30 cellular contexts compared by ENCODE assay signal in genomic region chr4:164550989-164551712, GRCh38.
"Had no signal": no experiment of that assay in that cellular context is flagged by ENCODE, and none has a peak within 500 bp of the region (broad histone marks: within the 10 kb centered on the region; RNA-seq: fewer than 3 reads in every experiment).

No MANE protein-coding gene starts in this region.

- H3K36me3 ChIP-seq: breast epithelium, MG63, SJCRH30 had no signal

- H3K27ac ChIP-seq: body of pancreas, breast epithelium, SJCRH30 had no signal

- H3K4me3 ChIP-seq: body of pancreas, breast epithelium, MG63, SJCRH30 had no signal

- H3K9ac ChIP-seq: SK-N-SH had no signal

- DNase-seq: activated CD4-positive, alpha-beta T cell treated with anti-CD3 and anti-CD28 coated beads for 36 hours; activated CD4-positive, alpha-beta T cell treated with anti-CD3 and anti-CD28 coated beads, Interleukin-2, amount 10 ng/mL, durations not matched to agents 7 days and 5 days; activated CD4-positive, alpha-beta T cell treated with anti-CD3 and anti-CD28 coated beads, Interleukin-2, amount 50 U/mL, for 48 hours; activated CD8-positive, alpha-beta T cell treated with anti-CD3 and anti-CD28 coated beads, Interleukin-2, amount 10 ng/mL, durations not matched to agents 7 days and 5 days; activated gamma-delta T cell; activated naive CD4-positive, alpha-beta T cell treated with Interleukin-2 at 50 U/mL for 16 hours; activated naive CD8-positive, alpha-beta T cell treated with anti-CD3 and anti-CD28 coated beads, Interleukin-2, amount 10 ng/mL, durations not matched to agents 7 days and 5 days; activated T-cell treated with anti-CD3 and anti-CD28 coated beads, Interleukin-2, amount 50 U/mL, for 24 hours; amygdala; body of pancreas; Kasumi-1; MG63; MV-4-11; NCI-H1092; NCI-H1436 treated with DMSO at 0.1 percent for 48 hours; NCI-H1694 treated with DMSO at 0.1 percent for 48 hours; NCI-H2029 treated with DMSO at 0.1 percent for 48 hours; NCI-H2107; NCI-H2171; NCI-H446; NCI-H510A treated with DMSO at 0.1 percent for 48 hours; NCI-H526 treated with DMSO at 0.1 percent for 48 hours; NCI-H82; SHP77; SJCRH30; SK-N-SH had no signal

- H3K4me1 ChIP-seq: body of pancreas, breast epithelium, SJCRH30 had no signal

- H3K27me3 ChIP-seq: body of pancreas, breast epithelium, MG63, SJCRH30 had no signal

- H3K4me2 ChIP-seq: SK-N-SH had no signal

- FAIRE-seq: astrocyte, TTC549 had no signal

- ATAC-seq: activated CD4-positive, alpha-beta T cell treated with anti-CD3 and anti-CD28 coated beads for 36 hours; activated CD8-positive, alpha-beta T cell treated with anti-CD3 and anti-CD28 coated beads, Interleukin-2, amount 10 ng/mL, durations not matched to agents 7 days and 5 days; body of pancreas; Panc1 had no signal

- H3K9me3 ChIP-seq: body of pancreas, MG63, SJCRH30, SK-N-SH had no signal
